ENCODE assay signal across 9 cellular contexts in genomic region chr2:120552800-120553471, GRCh38.
DNase-seq lines count a peak whose midpoint lies in the region; FAIRE-seq and TF ChIP-seq lines count a peak whose summit lies in the region.
"Had no signal": no experiment of that assay in that cellular context is flagged by ENCODE, and none has a peak within 500 bp of the region (broad histone marks: within the 10 kb centered on the region; RNA-seq: fewer than 3 reads in every experiment).

No MANE protein-coding gene starts in this region.

- H3K9me3 Mint-ChIP-seq in nephron = no peaks in the 10 kb centered on the region

- peaks cover 2% of the 10 kb centered on the region for H3K4me1 ChIP-seq in fibroblast of lung (ENCODE audit: control insufficient read depth, extremely low read depth, insufficient read depth, low read length)

- no peak overlapping the region for H3K4me2 ChIP-seq in fibroblast of lung (ENCODE audit: extremely low read depth, insufficient read depth, low read length)

- FAIRE-seq in HTR-8/SVneo (lab: Jason Lieb, UNC) = no peak

- no peak overlapping the region for H3K27ac Mint-ChIP-seq in nephron

- H2AFZ ChIP-seq in fibroblast of lung (ENCODE audit: low read length) = no peak overlapping the region

- H3K4me3 ChIP-seq in fibroblast of lung (replicated peaks in 1 of 4; ENCODE audit: control extremely low read depth in 1 of 4, insufficient read depth in 1 of 4, low read depth in 3 of 4, low read length in 4 of 4) = no peak overlapping the region
- H3K4me3 ChIP-seq: skin epidermis had no signal

- peaks cover 73% of the 10 kb centered on the region for H3K27me3 Mint-ChIP-seq in nephron (ENCODE audit: low read depth)

- no peaks in the 10 kb centered on the region for H3K9me3 ChIP-seq in fibroblast of lung (ENCODE audit: control insufficient read depth, insufficient read depth, low read depth, low read length)

- no peaks in the 10 kb centered on the region for H3K36me3 Mint-ChIP-seq in nephron (ENCODE audit: low read depth)

- H3K4me1 Mint-ChIP-seq in nephron = peaks cover 20% of the 10 kb centered on the region

- no peaks in the 10 kb centered on the region for H4K20me1 ChIP-seq in fibroblast of lung (ENCODE audit: control insufficient read depth, extremely low read depth, insufficient read depth, low read length)

- no peak overlapping the region for H3K27ac ChIP-seq in fibroblast of lung (ENCODE audit: insufficient read depth, low read length)

- no peak overlapping the region for H3K9ac ChIP-seq in fibroblast of lung (ENCODE audit: insufficient read depth, low read length)

- no peaks in the 10 kb centered on the region for H3K36me3 ChIP-seq in fibroblast of lung (ENCODE audit: control insufficient read depth, insufficient read depth, low read length)

- peak; percentile 90 for DNase-seq in DMS53 treated with DMSO at 0.1 percent for 48 hours (lab: John Stamatoyannopoulos, UW; ENCODE audit: unreplicated experiment)
- peak; percentile 25 for DNase-seq in HTR-8/SVneo (ENCODE audit: insufficient read length, low spot score)
- DNase-seq in SW480 (ENCODE audit: low spot score) = peak; percentile 90
- DNase-seq in fibroblast of lung (ENCODE audit: low read depth in 2 of 2) = peak; percentile 60 to 80
- no peak for DNase-seq in NCI-H345 (lab: John Stamatoyannopoulos, UW)
- no peak for DNase-seq in COLO829 (ENCODE audit: low spot score)
- DNase-seq in DMS79 treated with DMSO at 0.1 percent for 48 hours (lab: John Stamatoyannopoulos, UW) = no peak

- H3K79me2 ChIP-seq in fibroblast of lung (ENCODE audit: control insufficient read depth, insufficient read depth, low read length) = no peaks in the 10 kb centered on the region

- no peak overlapping the region for H3K4me3 Mint-ChIP-seq in nephron

- peak; percentile 47 to 68 for TF ChIP-seq CTCF in fibroblast of lung (conservative IDR thresholded peaks at IDR 0.05 in 1 of 2, IDR thresholded peaks at IDR 0.05 in 1 of 2; ENCODE audit: low read depth in 1 of 2, low read length in 2 of 2)
- peak; percentile 51 to 72 (median 58) for TF ChIP-seq CTCF in nephron (IDR thresholded peaks at IDR 0.05; ENCODE audit: unreplicated experiment in 3 of 3)

- H3K27me3 ChIP-seq in fibroblast of lung (ENCODE audit: control insufficient read depth, insufficient read depth, low read length) = peaks cover 23% of the 10 kb centered on the region

Comparison
In these comparisons a context has a peak if more than half of its experiments do, and no peak if none do; other contexts are left out.
1. DNase-seq: peak in DMS53 treated with DMSO at 0.1 percent for 48 hours (single experiment), HTR-8/SVneo (single experiment), SW480 (single experiment) and fibroblast of lung (2 of 2); none in NCI-H345 (single experiment), COLO829 (single experiment) and DMS79 treated with DMSO at 0.1 percent for 48 hours (single experiment).